In the genomic region with DNA sequence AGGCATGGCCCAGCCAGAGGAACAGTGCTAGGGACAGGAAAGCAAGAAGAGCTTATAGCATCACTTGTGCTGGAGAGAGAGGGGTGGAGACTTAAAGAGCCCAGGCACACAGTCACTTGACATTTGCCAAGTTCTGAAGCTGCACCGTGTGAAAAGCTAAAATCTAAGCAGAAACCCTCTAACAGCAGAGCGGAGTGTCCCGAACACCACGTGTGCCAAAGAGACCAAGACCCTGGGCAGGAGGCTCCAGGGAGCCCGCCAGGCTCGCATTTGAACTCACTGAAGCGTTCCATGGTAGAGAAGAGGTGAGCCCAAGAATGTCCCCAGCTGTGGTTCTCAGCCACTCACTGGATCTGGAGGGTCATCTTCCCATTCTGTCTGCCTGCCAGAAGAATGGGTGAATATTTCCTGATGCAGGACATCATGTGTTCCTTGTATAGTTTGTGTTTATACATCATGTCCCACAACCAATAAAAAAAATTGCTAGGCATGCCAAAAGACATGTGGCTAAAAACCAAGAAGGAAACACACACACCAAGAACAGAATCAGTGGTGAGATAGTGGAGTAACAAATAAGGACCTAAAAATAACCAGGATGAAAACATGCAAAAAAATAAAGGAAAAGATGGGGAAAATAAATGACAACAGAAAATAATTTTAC, we compare ENCODE assay signal across 1 cellular context.
TF ChIP-seq lines count a peak whose summit lies in the region.

No MANE protein-coding gene starts in this region.

TF ChIP-seq in H1, 55 proteins besides CTCF, POLR2A, EP300 and RAD21 (continued from another document):
- TF ChIP-seq SIRT6 (IDR thresholded peaks at IDR 0.05; ENCODE audit: low read length), result no peak
- TF ChIP-seq CBX5 (IDR thresholded peaks at IDR 0.05; ENCODE audit: low read depth, low read length), result no peak
- TF ChIP-seq CTBP2 (IDR thresholded peaks at IDR 0.05; ENCODE audit: borderline replicate concordance, insufficient read depth, insufficient read length, low read length), result no peak
- no peak for TF ChIP-seq RBBP5 (IDR thresholded peaks at IDR 0.05; ENCODE audit: borderline replicate concordance, low read depth, low read length)
